1 cellular context compared by ENCODE assay signal in genomic region chr7:510061-510481, GRCh38.
TF ChIP-seq lines count a peak whose summit lies in the region.

No MANE protein-coding gene starts in this region.

TF ChIP-seq in HepG2, 621 proteins besides CTCF, POLR2A, EP300 and RAD21 (continued from another document):
- TF ChIP-seq, protein P1, sequence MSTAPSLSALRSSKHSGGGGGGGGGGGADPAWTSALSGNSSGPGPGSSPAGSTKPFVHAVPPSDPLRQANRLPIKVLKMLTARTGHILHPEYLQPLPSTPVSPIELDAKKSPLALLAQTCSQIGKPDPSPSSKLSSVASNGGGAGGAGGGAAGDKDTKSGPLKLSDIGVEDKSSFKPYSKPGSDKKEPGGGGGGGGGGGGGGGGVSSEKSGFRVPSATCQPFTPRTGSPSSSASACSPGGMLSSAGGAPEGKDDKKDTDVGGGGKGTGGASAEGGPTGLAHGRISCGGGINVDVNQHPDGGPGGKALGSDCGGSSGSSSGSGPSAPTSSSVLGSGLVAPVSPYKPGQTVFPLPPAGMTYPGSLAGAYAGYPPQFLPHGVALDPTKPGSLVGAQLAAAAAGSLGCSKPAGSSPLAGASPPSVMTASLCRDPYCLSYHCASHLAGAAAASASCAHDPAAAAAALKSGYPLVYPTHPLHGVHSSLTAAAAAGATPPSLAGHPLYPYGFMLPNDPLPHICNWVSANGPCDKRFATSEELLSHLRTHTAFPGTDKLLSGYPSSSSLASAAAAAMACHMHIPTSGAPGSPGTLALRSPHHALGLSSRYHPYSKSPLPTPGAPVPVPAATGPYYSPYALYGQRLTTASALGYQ (CRISPR knock-in tag; IDR thresholded peaks at IDR 0.05): no peak
